In genomic region chr5:61675015-61675692, GRCh38 we compare ENCODE assay signal across 12 cellular contexts.
DNase-seq lines count a peak whose midpoint lies in the region; ATAC-seq and TF ChIP-seq lines count a peak whose summit lies in the region.
"Had no signal": no experiment of that assay in that cellular context is flagged by ENCODE, and none has a peak within 500 bp of the region (broad histone marks: within the 10 kb centered on the region; RNA-seq: fewer than 3 reads in every experiment).

No MANE protein-coding gene starts in this region.

- ATAC-seq in aorta (ENCODE audit: low FRiP score): no peak
- ATAC-seq in GM18511 (IDR thresholded peaks at IDR 0.05; ENCODE audit: unreplicated experiment): no peak

- no peaks in the 10 kb centered on the region for H3K9me3 ChIP-seq in aorta (ENCODE audit: control insufficient read depth, low read length)

- intact Hi-C loops in aorta (cut with DNase I): no loop called here

- TF ChIP-seq CTCF in NB4 (IDR thresholded peaks at IDR 0.05; ENCODE audit: low read depth, low read length): no peak

- no peaks in the 10 kb centered on the region for H3K36me3 ChIP-seq in aorta (ENCODE audit: control insufficient read depth in 1 of 2, insufficient read depth in 2 of 2, low read length in 1 of 2)

- H3K4me3 ChIP-seq in NB4 (ENCODE audit: low read depth, low read length) (no peak overlapping the region), aorta (ENCODE audit: low read length in 2 of 2) (no peak overlapping the region)

- H3K27ac ChIP-seq in aorta (ENCODE audit: low read depth in 1 of 2, low read length in 2 of 2): no peak overlapping the region

- H3K4me1 ChIP-seq in aorta (ENCODE audit: control insufficient read depth in 1 of 2, insufficient read depth in 2 of 2, low read length in 2 of 2): no peaks in the 10 kb centered on the region

- no peaks in the 10 kb centered on the region for H3K27me3 ChIP-seq in aorta (ENCODE audit: control insufficient read depth in 1 of 2, insufficient read depth in 2 of 2, low read length in 1 of 2)

- no peak for TF ChIP-seq POLR2A in NB4 (IDR thresholded peaks at IDR 0.05; ENCODE audit: extremely low read depth, insufficient read length)

- WGBS in aorta, 2 donors: 88 to 96% methylated on average over 5 of the region's 5 CpGs

- peak; percentile 88 for DNase-seq in Ammon's horn (ENCODE audit: low spot score)
- peak; percentile 4 for DNase-seq in NB4 (ENCODE audit: low read depth)
- DNase-seq in ecto neural progenitor cell (ENCODE audit: low spot score): peak; percentile 54
- peak; percentile 41 for DNase-seq in middle frontal gyrus (ENCODE audit: extremely low spot score, low spot score)
- DNase-seq in NCI-H510A treated with DMSO at 0.1 percent for 48 hours (lab: John Stamatoyannopoulos, UW): no peak
- no peak for DNase-seq in stimulated activated CD4-positive, alpha-beta T cell treated with anti-CD3 and anti-CD28 coated beads, Interleukin-4, amount 100 ng/mL, for 4 hours
- DNase-seq in aorta: no peak
- DNase-seq: CD4-positive, CD25-positive, alpha-beta regulatory T cell; central memory CD4-positive, alpha-beta T cell; glutamatergic neuron; KG1 had no signal

Comparison
In these comparisons a context has a peak if more than half of its experiments do, and no peak if none do; other contexts are left out.
1. DNase-seq: peak in Ammon's horn (single experiment), NB4 (single experiment), ecto neural progenitor cell (single experiment) and middle frontal gyrus (single experiment); none in NCI-H510A treated with DMSO at 0.1 percent for 48 hours (single experiment), stimulated activated CD4-positive, alpha-beta T cell treated with anti-CD3 and anti-CD28 coated beads, Interleukin-4, amount 100 ng/mL, for 4 hours (0 of 2) and aorta (0 of 2).